In the genomic region with DNA sequence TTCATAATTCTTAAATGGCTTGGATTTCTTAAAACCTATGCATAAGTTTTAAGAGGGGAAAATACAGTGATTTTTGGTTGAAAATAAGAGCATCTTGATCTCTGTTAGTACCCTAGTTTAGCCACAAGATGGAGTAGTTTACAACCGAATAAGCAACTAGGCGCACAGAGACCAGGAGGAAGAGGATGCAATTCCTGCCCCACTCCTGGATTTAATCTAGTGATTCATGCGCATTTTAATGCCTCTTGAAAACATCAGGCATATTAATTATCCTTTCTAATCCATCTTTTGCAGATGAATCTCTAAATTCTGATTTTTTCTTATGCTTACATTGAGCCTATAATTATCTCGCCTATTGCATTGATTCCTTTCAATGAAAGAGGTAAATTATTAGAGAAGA, we compare ENCODE assay signal across 8 cellular contexts.
DNase-seq lines count a peak whose midpoint lies in the region; ATAC-seq and TF ChIP-seq lines count a peak whose summit lies in the region.

No MANE protein-coding gene starts in this region.

- H3K4me1 ChIP-seq in tibial artery = no peaks in the 10 kb centered on the region

- H3K27ac ChIP-seq in tibial artery = no peak overlapping the region

- ATAC-seq in HG03457 (IDR thresholded peaks at IDR 0.05; ENCODE audit: unreplicated experiment) = no peak

- H3K4me3 ChIP-seq in tibial artery = no peak overlapping the region

- TF ChIP-seq CTCF in tibial artery (IDR thresholded peaks at IDR 0.05) = peak; percentile 33 to 60

- CTCF ChIA-PET in HEK293T (lab: Yijun Ruan, JAX) = interaction anchor here (0.6 to 3.2 kb wide), 17 partner anchors 9 to 210 kb away, joined by 3 to 35 read pairs (median 4); no protein-coding TSS in a partner anchor

- DNase-seq in DMS153 (lab: John Stamatoyannopoulos, UW) (peak; percentile 3), HEK293T (ENCODE audit: extremely low spot score) (peak; percentile 61), NCI-H345 treated with DMSO at 0.1 percent for 48 hours (lab: John Stamatoyannopoulos, UW; ENCODE audit: unreplicated experiment) (peak; percentile 45), astrocyte of the hippocampus (ENCODE audit: low read depth, low spot score) (peak; percentile 72), inferior parietal cortex (ENCODE audit: extremely low spot score) (peak; percentile 82), tibial artery (no peak), activated gamma-delta T cell treated with Interleukin-2 at 50 U/mL for 16 hours (no peak)

- no peaks in the 10 kb centered on the region for H3K36me3 ChIP-seq in tibial artery

- POLR2A ChIA-PET in HEK293T (lab: Yijun Ruan, JAX) = no interaction called here

- H3K27me3 ChIP-seq in tibial artery = no peaks in the 10 kb centered on the region

- intact Hi-C loops in tibial artery (cut with DNase I; ENCODE audit: low total_unique reads) = loop anchor here (5.0 kb wide), 1 partner anchor 113 kb away; no protein-coding TSS in a partner anchor

- H3K9me3 ChIP-seq in tibial artery = no peaks in the 10 kb centered on the region

TF ChIP-seq in HEK293T, 16 proteins besides CTCF, POLR2A, EP300 and RAD21:
- TF ChIP-seq SUZ12 (IDR thresholded peaks at IDR 0.05) (no peak), FOXM1 (IDR thresholded peaks at IDR 0.05; ENCODE audit: borderline replicate concordance) (no peak), FOXA1 (IDR thresholded peaks at IDR 0.05) (no peak), SP1 (IDR thresholded peaks at IDR 0.05) (no peak), NFRKB (IDR thresholded peaks at IDR 0.05) (no peak), HDGF (IDR thresholded peaks at IDR 0.05; ENCODE audit: borderline replicate concordance) (no peak), ELF4 (IDR thresholded peaks at IDR 0.05) (no peak), FOXK2 (IDR thresholded peaks at IDR 0.05) (no peak), ARNT (IDR thresholded peaks at IDR 0.05) (no peak), TARDBP (IDR thresholded peaks at IDR 0.05) (no peak)

Comparison
In these comparisons a context has a peak if more than half of its experiments do, and no peak if none do; other contexts are left out.
1. DNase-seq: peak in DMS153 (single experiment), HEK293T (single experiment), NCI-H345 treated with DMSO at 0.1 percent for 48 hours (single experiment), astrocyte of the hippocampus (single experiment) and inferior parietal cortex (single experiment); none in tibial artery (0 of 2) and activated gamma-delta T cell treated with Interleukin-2 at 50 U/mL for 16 hours (single experiment).